In genomic region chr1:147669475-147670318, GRCh38 we compare ENCODE assay signal across 8 cellular contexts. TPM values are rescaled to one million over a fixed set of nuclear protein-coding genes. Genes with fewer than 3 reads are reported as not detected.
A peak's percentile ranks its signal among the peaks of the same experiment; 100 is the strongest.
DNase-seq lines count a peak whose midpoint lies in the region; ATAC-seq and TF ChIP-seq lines count a peak whose summit lies in the region.

No MANE protein-coding gene starts in this region.

- H3K27ac ChIP-seq in CD8-positive, alpha-beta T cell (ENCODE audit: low read depth, low read length) = peak overlapping the region; percentile 53
- peak overlapping the region; percentile 73 for H3K27ac ChIP-seq in vagina

- no peak for TF ChIP-seq POLR2A in vagina (IDR thresholded peaks at IDR 0.05)

- H3K4me3 Mint-ChIP-seq in CD8-positive, alpha-beta T cell = peak overlapping the region; percentile 94
- peak overlapping the region; percentile 93 for H3K4me3 Mint-ChIP-seq in osteocyte (ENCODE audit: unreplicated experiment)

- no peak for TF ChIP-seq CTCF in CD8-positive, alpha-beta T cell (IDR thresholded peaks at IDR 0.05)
- TF ChIP-seq CTCF in osteocyte (IDR thresholded peaks at IDR 0.05) = no peak
- TF ChIP-seq CTCF in vagina (IDR thresholded peaks at IDR 0.05) = no peak

- H3K27me3 Mint-ChIP-seq in CD8-positive, alpha-beta T cell (ENCODE audit: low read depth) = no peaks in the 10 kb centered on the region
- H3K27me3 Mint-ChIP-seq in osteocyte (ENCODE audit: unreplicated experiment) = no peaks in the 10 kb centered on the region

- no peaks in the 10 kb centered on the region for H3K36me3 ChIP-seq in CD8-positive, alpha-beta T cell (ENCODE audit: insufficient read depth, low read length)
- H3K36me3 ChIP-seq in vagina = no peaks in the 10 kb centered on the region

- intact Hi-C loops in CD8-positive, alpha-beta T cell (cut with DNase I, micrococcal nuclease) = loop anchor here (1.0 to 2.0 kb wide), 4 partner anchors 29 to 128 kb away; partner anchors contain the start of gene BCL9 (in 1 of the 2)
- intact Hi-C loops in Right ventricle myocardium inferior (cut with DNase I) = no loop called here
- intact Hi-C loops in vagina (cut with DNase I) = no loop called here

- peaks cover 30% of the 10 kb centered on the region for H3K4me1 Mint-ChIP-seq in CD8-positive, alpha-beta T cell (ENCODE audit: low read depth)
- peaks cover 18% of the 10 kb centered on the region for H3K4me1 Mint-ChIP-seq in osteocyte (ENCODE audit: unreplicated experiment)

- peaks cover 2% of the 10 kb centered on the region for H3K36me3 Mint-ChIP-seq in CD8-positive, alpha-beta T cell
- H3K36me3 Mint-ChIP-seq in osteocyte (ENCODE audit: unreplicated experiment) = peaks cover 2% of the 10 kb centered on the region

- peaks cover 9% of the 10 kb centered on the region for H3K4me1 ChIP-seq in CD8-positive, alpha-beta T cell (ENCODE audit: insufficient read depth, low read length)
- peaks cover 13% of the 10 kb centered on the region for H3K4me1 ChIP-seq in vagina

- no peaks in the 10 kb centered on the region for H3K9me3 Mint-ChIP-seq in CD8-positive, alpha-beta T cell
- H3K9me3 Mint-ChIP-seq in osteocyte (ENCODE audit: unreplicated experiment) = no peaks in the 10 kb centered on the region

- no peaks in the 10 kb centered on the region for H3K9me3 ChIP-seq in CD8-positive, alpha-beta T cell (ENCODE audit: low read length)
- no peaks in the 10 kb centered on the region for H3K9me3 ChIP-seq in vagina

- ATAC-seq in CD8-positive, alpha-beta T cell = peak; percentile 41
- peak; percentile 50 for ATAC-seq in GM19351 (IDR thresholded peaks at IDR 0.05; ENCODE audit: unreplicated experiment)
- peak; percentile 28 for ATAC-seq in HG03457 (IDR thresholded peaks at IDR 0.05; ENCODE audit: unreplicated experiment)
- peak; percentile 51 for ATAC-seq in Right ventricle myocardium inferior

- CTCF ChIA-PET in CD8-positive, alpha-beta T cell (lab: Charles Lee) = interaction anchor here (1.2 kb wide), 1 partner anchor 223 kb away, joined by 4 read pairs; no protein-coding TSS in a partner anchor

- POLR2A ChIA-PET in CD8-positive, alpha-beta T cell (lab: Charles Lee) = interaction anchor here (1.0 to 1.5 kb wide), 5 partner anchors 22 to 129 kb away, joined by 3 to 5 read pairs (median 3); partner anchors contain the start of gene BCL9

- H3K27me3 ChIP-seq in CD8-positive, alpha-beta T cell (ENCODE audit: insufficient read depth, low read length) = no peaks in the 10 kb centered on the region
- no peaks in the 10 kb centered on the region for H3K27me3 ChIP-seq in vagina

- H3K4me3 ChIP-seq in CD8-positive, alpha-beta T cell (ENCODE audit: low read depth, low read length) = peak overlapping the region; percentile 84
- peak overlapping the region; percentile 79 to 83 for H3K4me3 ChIP-seq in vagina

- H3K27ac Mint-ChIP-seq in CD8-positive, alpha-beta T cell = peak overlapping the region; percentile 90
- H3K27ac Mint-ChIP-seq in osteocyte (ENCODE audit: unreplicated experiment) = peak overlapping the region; percentile 83

- DNase-seq in CD8-positive, alpha-beta T cell = peak; percentile 8 to 71 (median 32)
- DNase-seq in RPMI7951 (ENCODE audit: low read depth) (peak; percentile 49), Right ventricle myocardium inferior (ENCODE audit: missing footprints) (peak; percentile 73), osteocyte (ENCODE audit: extremely low spot score, unreplicated experiment) (peak; percentile 85), vagina (ENCODE audit: extremely low spot score in 2 of 2) (no peak)
- DNase-seq in activated naive CD4-positive, alpha-beta T cell treated with anti-CD3 and anti-CD28 coated beads, Interleukin-2, amount 50 U/mL, for 16 hours = peak; percentile 48

RNA-seq across cellular contexts. Expression of gene ACP6, which starts 0.6 kb away (rescaled TPM):
- total RNA-seq in CD8-positive, alpha-beta T cell = 1 to 10 TPM; 4.4 to 4.9 TPM
- total RNA-seq in RPMI7951 (2014; rRNA removed; shearing (Covaris generic)) = 5.7 and 7.9 TPM in 2 replicates
- total RNA-seq in Right ventricle myocardium inferior = 8.9 TPM
- 12.1 and 12.6 TPM in 2 replicates for total RNA-seq in osteocyte
- 14.2 TPM for total RNA-seq in vagina

Comparison
In these comparisons a context has a peak if more than half of its experiments do, and no peak if none do; other contexts are left out.
1. DNase-seq: peak in CD8-positive, alpha-beta T cell (7 of 7), RPMI7951 (single experiment), activated naive CD4-positive, alpha-beta T cell treated with anti-CD3 and anti-CD28 coated beads, Interleukin-2, amount 50 U/mL, for 16 hours (single experiment), Right ventricle myocardium inferior (single experiment) and osteocyte (single experiment); none in vagina (0 of 2).
2. intact Hi-C loops: an anchor here in CD8-positive, alpha-beta T cell (1.0 to 2.0 kb wide); none called in Right ventricle myocardium inferior and vagina.
3. Peak in every context shown above with its lines, with median percentiles within 50 percentile points of each other: ATAC-seq.